10 cellular contexts compared by ENCODE assay signal in the genomic region with DNA sequence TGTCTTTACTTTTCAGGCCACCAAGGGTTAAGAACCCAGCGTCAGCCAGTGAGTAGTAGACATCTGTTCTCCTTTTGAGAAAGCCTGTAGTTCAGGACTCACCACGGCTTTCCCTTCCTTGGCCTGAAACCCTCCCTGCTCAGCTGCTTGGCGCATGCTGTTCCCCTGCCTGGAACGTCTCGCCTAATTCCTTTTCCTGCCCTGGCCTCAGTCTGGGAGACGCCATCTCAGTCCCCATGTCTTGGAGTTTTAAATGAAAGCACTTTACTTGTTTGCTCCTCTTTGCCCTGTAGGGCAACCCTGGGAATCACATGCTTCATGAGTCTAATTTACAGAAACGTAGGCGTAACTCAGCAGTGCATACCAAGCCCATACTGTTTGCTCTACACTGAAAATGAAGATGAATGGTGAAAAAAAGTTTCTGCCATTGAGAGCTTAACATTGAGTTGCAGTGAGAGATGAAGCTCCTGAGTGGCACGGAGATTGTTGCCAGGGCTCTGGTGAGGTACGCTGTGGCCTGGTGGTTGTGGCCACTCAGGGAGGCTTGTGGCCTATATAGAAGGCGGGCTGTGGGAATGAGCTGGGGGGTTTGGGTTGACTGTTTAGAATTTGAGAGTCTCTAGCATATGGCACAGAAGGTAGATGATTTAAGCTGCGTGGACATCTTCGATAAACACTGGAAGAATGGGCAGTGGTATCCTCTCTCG. TPM values are rescaled to one million over a fixed set of nuclear protein-coding genes. Genes with fewer than 3 reads are reported as not detected.
A peak's percentile ranks its signal among the peaks of the same experiment; 100 is the strongest.
DNase-seq lines count a peak whose midpoint lies in the region; ATAC-seq and TF ChIP-seq lines count a peak whose summit lies in the region.
"Had no signal": no experiment of that assay in that cellular context is flagged by ENCODE, and none has a peak within 500 bp of the region (broad histone marks: within the 10 kb centered on the region; RNA-seq: fewer than 3 reads in every experiment).

No MANE protein-coding gene starts in this region.

- peaks cover 0 to 7% (median 2%) of the 10 kb centered on the region in 3 donors for H3K36me3 Mint-ChIP-seq in CD8-positive, alpha-beta memory T cell
- no peaks in the 10 kb centered on the region for H3K36me3 Mint-ChIP-seq in osteocyte (ENCODE audit: unreplicated experiment)

- peak in 1 of 5 donors; percentile 47 for DNase-seq in CD8-positive, alpha-beta memory T cell
- DNase-seq in NCI-H2171 (lab: John Stamatoyannopoulos, UW) (peak; percentile 7), choroid plexus epithelial cell (ENCODE audit: low read depth) (peak; percentile 47), osteocyte (ENCODE audit: extremely low spot score, unreplicated experiment) (no peak), EL (no peak)
- no peak for DNase-seq in stimulated activated CD4-positive, alpha-beta T cell treated with anti-CD3 and anti-CD28 coated beads, Interleukin-2, amount 100 ng/mL, for 48 hours
- DNase-seq: GDM1 had no signal

- H3K4me1 Mint-ChIP-seq in CD8-positive, alpha-beta memory T cell: peaks cover 70 to 84% (median 73%) of the 10 kb centered on the region in 3 donors
- peaks cover 54% of the 10 kb centered on the region for H3K4me1 Mint-ChIP-seq in osteocyte (ENCODE audit: unreplicated experiment)

- H3K27ac Mint-ChIP-seq in CD8-positive, alpha-beta memory T cell: peak overlapping the region; percentile 97 to 100 (median 99)
- peak overlapping the region; percentile 91 for H3K27ac Mint-ChIP-seq in osteocyte (ENCODE audit: unreplicated experiment)

- no peaks in the 10 kb centered on the region for H3K27me3 ChIP-seq in CD8-positive, alpha-beta memory T cell (ENCODE audit: insufficient read depth, low read length, poor library complexity, severe bottlenecking)

- no peak for ATAC-seq in GM18870 (IDR thresholded peaks at IDR 0.05; ENCODE audit: unreplicated experiment)
- ATAC-seq in HG02763 (IDR thresholded peaks at IDR 0.05; ENCODE audit: unreplicated experiment): no peak
- ATAC-seq: Right ventricle myocardium inferior had no signal

- peak overlapping the region; percentile 6 for H3K4me3 ChIP-seq in CD8-positive, alpha-beta memory T cell (ENCODE audit: low read length)
- no peak overlapping the region for H3K4me3 ChIP-seq in choroid plexus epithelial cell (ENCODE audit: low read depth, low read length)

- CTCF ChIA-PET in CD8-positive, alpha-beta memory T cell (lab: Charles Lee): interaction anchor here (1.0 to 3.0 kb wide), 4 partner anchors 9 to 91 kb away, joined by 3 to 18 read pairs (median 3); no protein-coding TSS in a partner anchor

- H3K4me1 ChIP-seq in CD8-positive, alpha-beta memory T cell (ENCODE audit: insufficient read depth, low read length): peaks cover 78% of the 10 kb centered on the region

- H3K27ac ChIP-seq in CD8-positive, alpha-beta memory T cell (ENCODE audit: low read depth, low read length): no peak overlapping the region

- H3K36me3 ChIP-seq in CD8-positive, alpha-beta memory T cell (ENCODE audit: insufficient read depth, low read length): peaks cover 5% of the 10 kb centered on the region

- no peaks in the 10 kb centered on the region for H3K9me3 ChIP-seq in CD8-positive, alpha-beta memory T cell (ENCODE audit: low read length)

- peak overlapping the region; percentile 58 to 93 (median 88) for H3K4me3 Mint-ChIP-seq in CD8-positive, alpha-beta memory T cell
- H3K4me3 Mint-ChIP-seq in osteocyte (ENCODE audit: unreplicated experiment): no peak overlapping the region

- H3K9me3 Mint-ChIP-seq in CD8-positive, alpha-beta memory T cell: no peaks in the 10 kb centered on the region
- no peaks in the 10 kb centered on the region for H3K9me3 Mint-ChIP-seq in osteocyte (ENCODE audit: unreplicated experiment)

- POLR2A ChIA-PET in CD8-positive, alpha-beta memory T cell (lab: Charles Lee): interaction anchor here (2.7 kb wide), 2 partner anchors 9 to 53 kb away, joined by 6 to 17 read pairs; a partner anchor contains a TSS

- H3K27me3 Mint-ChIP-seq in CD8-positive, alpha-beta memory T cell: peaks cover 0 to 2% of the 10 kb centered on the region in 2 donors
- no peaks in the 10 kb centered on the region for H3K27me3 Mint-ChIP-seq in osteocyte (ENCODE audit: unreplicated experiment)

- TF ChIP-seq CTCF in choroid plexus epithelial cell (conservative IDR thresholded peaks at IDR 0.05; ENCODE audit: low read depth, low read length) (no peak), osteocyte (IDR thresholded peaks at IDR 0.05) (no peak)

RNA-seq across cellular contexts. Expression of a gene that starts 52.8 kb away (rescaled TPM):
- total RNA-seq in CD8-positive, alpha-beta memory T cell: 100 to 1,000 TPM; 176 to 182 TPM
- polyA plus RNA-seq in CD8-positive, alpha-beta memory T cell: 46.9 TPM
- 75.6 and 81.3 TPM in 2 replicates for total RNA-seq in osteocyte

RNA-seq across cellular contexts. Expression of a gene that starts 57.1 kb away (rescaled TPM):
- total RNA-seq in CD8-positive, alpha-beta memory T cell: 1 to 10 TPM; 3.1 to 3.4 TPM
- 1.4 TPM for polyA plus RNA-seq in CD8-positive, alpha-beta memory T cell
- 1.7 and 2.0 TPM in 2 replicates for total RNA-seq in osteocyte

RNA-seq across cellular contexts. Expression of a gene that starts 57.8 kb away (rescaled TPM):
- 100 to 1,000 TPM; 337 to 341 TPM for total RNA-seq in CD8-positive, alpha-beta memory T cell
- polyA plus RNA-seq in CD8-positive, alpha-beta memory T cell: 334 TPM
- total RNA-seq in osteocyte: 372 and 376 TPM in 2 replicates

Comparison
In these comparisons a context has a peak if more than half of its experiments do, and no peak if none do; other contexts are left out.
1. DNase-seq: peak in NCI-H2171 (single experiment) and choroid plexus epithelial cell (single experiment); none in osteocyte (single experiment), stimulated activated CD4-positive, alpha-beta T cell treated with anti-CD3 and anti-CD28 coated beads, Interleukin-2, amount 100 ng/mL, for 48 hours (0 of 2) and EL (single experiment).